Comparison of ENCODE assay signal across 1 cellular context in genomic region chr4:2333356-2333841, GRCh38.
TF ChIP-seq lines count a peak whose summit lies in the region.

No MANE protein-coding gene starts in this region.

TF ChIP-seq in GM12878, 131 proteins besides CTCF, POLR2A, EP300 and RAD21 (continued from another document and continues in another):
- TF ChIP-seq, protein P1, sequence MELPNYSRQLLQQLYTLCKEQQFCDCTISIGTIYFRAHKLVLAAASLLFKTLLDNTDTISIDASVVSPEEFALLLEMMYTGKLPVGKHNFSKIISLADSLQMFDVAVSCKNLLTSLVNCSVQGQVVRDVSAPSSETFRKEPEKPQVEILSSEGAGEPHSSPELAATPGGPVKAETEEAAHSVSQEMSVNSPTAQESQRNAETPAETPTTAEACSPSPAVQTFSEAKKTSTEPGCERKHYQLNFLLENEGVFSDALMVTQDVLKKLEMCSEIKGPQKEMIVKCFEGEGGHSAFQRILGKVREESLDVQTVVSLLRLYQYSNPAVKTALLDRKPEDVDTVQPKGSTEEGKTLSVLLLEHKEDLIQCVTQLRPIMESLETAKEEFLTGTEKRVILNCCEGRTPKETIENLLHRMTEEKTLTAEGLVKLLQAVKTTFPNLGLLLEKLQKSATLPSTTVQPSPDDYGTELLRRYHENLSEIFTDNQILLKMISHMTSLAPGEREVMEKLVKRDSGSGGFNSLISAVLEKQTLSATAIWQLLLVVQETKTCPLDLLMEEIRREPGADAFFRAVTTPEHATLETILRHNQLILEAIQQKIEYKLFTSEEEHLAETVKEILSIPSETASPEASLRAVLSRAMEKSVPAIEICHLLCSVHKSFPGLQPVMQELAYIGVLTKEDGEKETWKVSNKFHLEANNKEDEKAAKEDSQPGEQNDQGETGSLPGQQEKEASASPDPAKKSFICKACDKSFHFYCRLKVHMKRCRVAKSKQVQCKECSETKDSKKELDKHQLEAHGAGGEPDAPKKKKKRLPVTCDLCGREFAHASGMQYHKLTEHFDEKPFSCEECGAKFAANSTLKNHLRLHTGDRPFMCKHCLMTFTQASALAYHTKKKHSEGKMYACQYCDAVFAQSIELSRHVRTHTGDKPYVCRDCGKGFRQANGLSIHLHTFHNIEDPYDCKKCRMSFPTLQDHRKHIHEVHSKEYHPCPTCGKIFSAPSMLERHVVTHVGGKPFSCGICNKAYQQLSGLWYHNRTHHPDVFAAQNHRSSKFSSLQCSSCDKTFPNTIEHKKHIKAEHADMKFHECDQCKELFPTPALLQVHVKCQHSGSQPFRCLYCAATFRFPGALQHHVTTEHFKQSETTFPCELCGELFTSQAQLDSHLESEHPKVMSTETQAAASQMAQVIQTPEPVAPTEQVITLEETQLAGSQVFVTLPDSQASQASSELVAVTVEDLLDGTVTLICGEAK (IDR thresholded peaks at IDR 0.05; ENCODE audit: borderline replicate concordance): no peak
- TF ChIP-seq ZNF384 (IDR thresholded peaks at IDR 0.05; ENCODE audit: borderline replicate concordance, low read depth, low read length): no peak
- TF ChIP-seq BRCA1 (IDR thresholded peaks at IDR 0.05; ENCODE audit: low read depth, low read length): no peak
- TF ChIP-seq, protein P2, sequence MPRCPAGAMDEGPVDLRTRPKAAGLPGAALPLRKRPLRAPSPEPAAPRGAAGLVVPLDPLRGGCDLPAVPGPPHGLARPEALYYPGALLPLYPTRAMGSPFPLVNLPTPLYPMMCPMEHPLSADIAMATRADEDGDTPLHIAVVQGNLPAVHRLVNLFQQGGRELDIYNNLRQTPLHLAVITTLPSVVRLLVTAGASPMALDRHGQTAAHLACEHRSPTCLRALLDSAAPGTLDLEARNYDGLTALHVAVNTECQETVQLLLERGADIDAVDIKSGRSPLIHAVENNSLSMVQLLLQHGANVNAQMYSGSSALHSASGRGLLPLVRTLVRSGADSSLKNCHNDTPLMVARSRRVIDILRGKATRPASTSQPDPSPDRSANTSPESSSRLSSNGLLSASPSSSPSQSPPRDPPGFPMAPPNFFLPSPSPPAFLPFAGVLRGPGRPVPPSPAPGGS (IDR thresholded peaks at IDR 0.05; ENCODE audit: borderline replicate concordance, insufficient read depth, low read depth, low read length, poor library complexity, severe bottlenecking): no peak
- TF ChIP-seq USF2 (IDR thresholded peaks at IDR 0.05; ENCODE audit: borderline replicate concordance, low read depth, low read length): no peak
- no peak for TF ChIP-seq TAF1 (IDR thresholded peaks at IDR 0.05; ENCODE audit: borderline replicate concordance, low read depth, low read length)
- TF ChIP-seq BHLHE40 (IDR thresholded peaks at IDR 0.05; ENCODE audit: borderline replicate concordance in 1 of 2, low read depth in 2 of 2, low read length in 1 of 2): peak; percentile 46 to 76; a peak in 2 of 4 replicates
- TF ChIP-seq, protein P3, sequence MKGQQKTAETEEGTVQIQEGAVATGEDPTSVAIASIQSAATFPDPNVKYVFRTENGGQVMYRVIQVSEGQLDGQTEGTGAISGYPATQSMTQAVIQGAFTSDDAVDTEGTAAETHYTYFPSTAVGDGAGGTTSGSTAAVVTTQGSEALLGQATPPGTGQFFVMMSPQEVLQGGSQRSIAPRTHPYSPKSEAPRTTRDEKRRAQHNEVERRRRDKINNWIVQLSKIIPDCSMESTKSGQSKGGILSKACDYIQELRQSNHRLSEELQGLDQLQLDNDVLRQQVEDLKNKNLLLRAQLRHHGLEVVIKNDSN (IDR thresholded peaks at IDR 0.05; ENCODE audit: borderline replicate concordance, extremely low read length, insufficient read depth, low read depth, low read length): no peak
- TF ChIP-seq, protein P4, sequence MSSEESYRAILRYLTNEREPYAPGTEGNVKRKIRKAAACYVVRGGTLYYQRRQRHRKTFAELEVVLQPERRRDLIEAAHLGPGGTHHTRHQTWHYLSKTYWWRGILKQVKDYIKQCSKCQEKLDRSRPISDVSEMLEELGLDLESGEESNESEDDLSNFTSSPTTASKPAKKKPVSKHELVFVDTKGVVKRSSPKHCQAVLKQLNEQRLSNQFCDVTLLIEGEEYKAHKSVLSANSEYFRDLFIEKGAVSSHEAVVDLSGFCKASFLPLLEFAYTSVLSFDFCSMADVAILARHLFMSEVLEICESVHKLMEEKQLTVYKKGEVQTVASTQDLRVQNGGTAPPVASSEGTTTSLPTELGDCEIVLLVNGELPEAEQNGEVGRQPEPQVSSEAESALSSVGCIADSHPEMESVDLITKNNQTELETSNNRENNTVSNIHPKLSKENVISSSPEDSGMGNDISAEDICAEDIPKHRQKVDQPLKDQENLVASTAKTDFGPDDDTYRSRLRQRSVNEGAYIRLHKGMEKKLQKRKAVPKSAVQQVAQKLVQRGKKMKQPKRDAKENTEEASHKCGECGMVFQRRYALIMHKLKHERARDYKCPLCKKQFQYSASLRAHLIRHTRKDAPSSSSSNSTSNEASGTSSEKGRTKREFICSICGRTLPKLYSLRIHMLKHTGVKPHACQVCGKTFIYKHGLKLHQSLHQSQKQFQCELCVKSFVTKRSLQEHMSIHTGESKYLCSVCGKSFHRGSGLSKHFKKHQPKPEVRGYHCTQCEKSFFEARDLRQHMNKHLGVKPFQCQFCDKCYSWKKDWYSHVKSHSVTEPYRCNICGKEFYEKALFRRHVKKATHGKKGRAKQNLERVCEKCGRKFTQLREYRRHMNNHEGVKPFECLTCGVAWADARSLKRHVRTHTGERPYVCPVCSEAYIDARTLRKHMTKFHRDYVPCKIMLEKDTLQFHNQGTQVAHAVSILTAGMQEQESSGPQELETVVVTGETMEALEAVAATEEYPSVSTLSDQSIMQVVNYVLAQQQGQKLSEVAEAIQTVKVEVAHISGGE (CRISPR knock-in tag; IDR thresholded peaks at IDR 0.05): no peak
- TF ChIP-seq, protein P5, sequence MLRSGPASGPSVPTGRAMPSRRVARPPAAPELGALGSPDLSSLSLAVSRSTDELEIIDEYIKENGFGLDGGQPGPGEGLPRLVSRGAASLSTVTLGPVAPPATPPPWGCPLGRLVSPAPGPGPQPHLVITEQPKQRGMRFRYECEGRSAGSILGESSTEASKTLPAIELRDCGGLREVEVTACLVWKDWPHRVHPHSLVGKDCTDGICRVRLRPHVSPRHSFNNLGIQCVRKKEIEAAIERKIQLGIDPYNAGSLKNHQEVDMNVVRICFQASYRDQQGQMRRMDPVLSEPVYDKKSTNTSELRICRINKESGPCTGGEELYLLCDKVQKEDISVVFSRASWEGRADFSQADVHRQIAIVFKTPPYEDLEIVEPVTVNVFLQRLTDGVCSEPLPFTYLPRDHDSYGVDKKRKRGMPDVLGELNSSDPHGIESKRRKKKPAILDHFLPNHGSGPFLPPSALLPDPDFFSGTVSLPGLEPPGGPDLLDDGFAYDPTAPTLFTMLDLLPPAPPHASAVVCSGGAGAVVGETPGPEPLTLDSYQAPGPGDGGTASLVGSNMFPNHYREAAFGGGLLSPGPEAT (IDR thresholded peaks at IDR 0.05; ENCODE audit: low read depth): no peak
- no peak for TF ChIP-seq ZNF622 (IDR thresholded peaks at IDR 0.05)
- TF ChIP-seq ZBED1 (IDR thresholded peaks at IDR 0.05; ENCODE audit: borderline replicate concordance): no peak
- no peak for TF ChIP-seq PKNOX1 (IDR thresholded peaks at IDR 0.05)
- TF ChIP-seq RELA (IDR thresholded peaks at IDR 0.05; ENCODE audit: borderline replicate concordance, partially characterized antibody): no peak
- no peak for TF ChIP-seq BCL11A (IDR thresholded peaks at IDR 0.05; ENCODE audit: low read depth, low read length)
- no peak for TF ChIP-seq CREB1 (IDR thresholded peaks at IDR 0.05; ENCODE audit: low read depth)
- TF ChIP-seq TCF3 (IDR thresholded peaks at IDR 0.05; ENCODE audit: borderline replicate concordance, insufficient read depth, low read depth, low read length): no peak
- TF ChIP-seq CREM (IDR thresholded peaks at IDR 0.05; ENCODE audit: low read depth): no peak
- no peak for TF ChIP-seq E4F1 (IDR thresholded peaks at IDR 0.05; ENCODE audit: borderline replicate concordance, partially characterized antibody)
- no peak for TF ChIP-seq KDM1A (IDR thresholded peaks at IDR 0.05; ENCODE audit: borderline replicate concordance)
- TF ChIP-seq CEBPZ (IDR thresholded peaks at IDR 0.05; ENCODE audit: low read depth, low read length): no peak
- TF ChIP-seq SUPT20H (IDR thresholded peaks at IDR 0.05; ENCODE audit: borderline replicate concordance, control insufficient read depth, low read depth, low read length): no peak
- no peak for TF ChIP-seq MAX (IDR thresholded peaks at IDR 0.05; ENCODE audit: low read depth, low read length)
- TF ChIP-seq EGR1 (IDR thresholded peaks at IDR 0.05; ENCODE audit: borderline replicate concordance in 1 of 2, low read depth in 2 of 2, low read length in 2 of 2): peak in 1 of 2 experiments; percentile 52; a peak in 1 of 3 replicates
- no peak for TF ChIP-seq SMAD1 (IDR thresholded peaks at IDR 0.05; ENCODE audit: low read depth, partially characterized antibody)
- no peak for TF ChIP-seq JUNB (IDR thresholded peaks at IDR 0.05)
- TF ChIP-seq RUNX3 (IDR thresholded peaks at IDR 0.05; ENCODE audit: low read length): peak; percentile 75
- no peak for TF ChIP-seq REST (IDR thresholded peaks at IDR 0.05; ENCODE audit: low read depth, low read length)
- TF ChIP-seq NR2F1 (conservative IDR thresholded peaks at IDR 0.05): peak; percentile 85
